In genomic region chr15:57731543-57732103, GRCh38 we compare ENCODE assay signal across 1 cellular context.
TF ChIP-seq lines count a peak whose summit lies in the region.

No MANE protein-coding gene starts in this region.

TF ChIP-seq in SK-N-SH treated with all-trans-retinoic acid at 6 μM for 48 hours, 23 proteins besides CTCF, POLR2A, EP300 and RAD21 (continued from another document):
- no peak for TF ChIP-seq TSHZ2 (CRISPR knock-in tag; IDR thresholded peaks at IDR 0.05)
- no peak for TF ChIP-seq TCF4 (CRISPR knock-in tag; IDR thresholded peaks at IDR 0.05; ENCODE audit: borderline replicate concordance)
- no peak for TF ChIP-seq GLIS3 (CRISPR knock-in tag; IDR thresholded peaks at IDR 0.05)
